8 cellular contexts compared by ENCODE assay signal in genomic region chr10:50417906-50418697, GRCh38.
A peak's percentile ranks its signal among the peaks of the same experiment; 100 is the strongest.
DNase-seq lines count a peak whose midpoint lies in the region; TF ChIP-seq lines count a peak whose summit lies in the region.

No MANE protein-coding gene starts in this region.

- H3K36me3 Mint-ChIP-seq in stimulated activated naive CD8-positive, alpha-beta T cell treated with anti-CD3 and anti-CD28 coated beads, Interleukin-15, Interleukin-2, amounts not matched to agents 100 ng/mL and 50 ng/mL, for 24 hours (ENCODE audit: low read depth), result peaks cover 10% of the 10 kb centered on the region

- peak overlapping the region; percentile 58 for H3K27ac Mint-ChIP-seq in stimulated activated naive CD8-positive, alpha-beta T cell treated with anti-CD3 and anti-CD28 coated beads, Interleukin-15, Interleukin-2, amounts not matched to agents 100 ng/mL and 50 ng/mL, for 24 hours

- H3K4me3 Mint-ChIP-seq in stimulated activated naive CD8-positive, alpha-beta T cell treated with anti-CD3 and anti-CD28 coated beads, Interleukin-15, Interleukin-2, amounts not matched to agents 100 ng/mL and 50 ng/mL, for 24 hours, result peak overlapping the region; percentile 84

- H3K27ac ChIP-seq in esophagus (ENCODE audit: low read depth in 2 of 2, low read length in 1 of 2), result peak overlapping the region; percentile 76 to 91

- peaks cover 44% of the 10 kb centered on the region for H3K4me1 Mint-ChIP-seq in stimulated activated naive CD8-positive, alpha-beta T cell treated with anti-CD3 and anti-CD28 coated beads, Interleukin-15, Interleukin-2, amounts not matched to agents 100 ng/mL and 50 ng/mL, for 24 hours (ENCODE audit: low read depth)

- H3K4me1 ChIP-seq in HAP-1, result peaks cover 22% of the 10 kb centered on the region
- no peaks in the 10 kb centered on the region for H3K4me1 ChIP-seq in esophagus (ENCODE audit: control insufficient read depth in 2 of 2, insufficient read depth in 2 of 2, low read length in 1 of 2)

- peak overlapping the region; percentile 52 for H3K4me3 ChIP-seq in HAP-1
- H3K4me3 ChIP-seq in esophagus (ENCODE audit: low read depth in 1 of 2, low read length in 2 of 2), result peak overlapping the region; percentile 69 to 82

- WGBS in esophagus, 2 donors, result 1 to 12% methylated on average over 61 of the region's 61 CpGs

- in situ Hi-C loops in GM13976 (cut with MboI; ENCODE audit: low sequenced_read_pairs, unreplicated experiment) (no loop called here), HAP-1 (cut with MboI; ENCODE audit: low sequenced_read_pairs) (no loop called here)

- peak; percentile 81 for DNase-seq in GM13976 (ENCODE audit: low spot score)
- peak; percentile 81 to 91 for DNase-seq in HAP-1 (ENCODE audit: low spot score in 2 of 2)
- DNase-seq in M059J (ENCODE audit: low read depth), result peak; percentile 87
- peak; percentile 70 for DNase-seq in activated CD8-positive, alpha-beta memory T cell treated with anti-CD3 and anti-CD28 coated beads, Interleukin-2, amount 50 U/mL, for 48 hours
- DNase-seq in mucosa of gallbladder (ENCODE audit: low spot score), result peak; percentile 44
- no peak for DNase-seq in DMS153 treated with DMSO at 0.1 percent for 48 hours (lab: John Stamatoyannopoulos, UW; ENCODE audit: unreplicated experiment)

- H3K36me3 ChIP-seq in HAP-1 (replicated peaks), result no peaks in the 10 kb centered on the region
- H3K36me3 ChIP-seq in esophagus (ENCODE audit: control insufficient read depth in 2 of 2, insufficient read depth in 2 of 2, low read length in 1 of 2), result no peaks in the 10 kb centered on the region

- no peak for TF ChIP-seq CTCF in GM13976 (IDR thresholded peaks at IDR 0.05; ENCODE audit: borderline replicate concordance, control extremely low read depth, extremely low read depth, insufficient read depth, missing control alignments)

- no peaks in the 10 kb centered on the region for H3K27me3 ChIP-seq in HAP-1 (ENCODE audit: low read depth)
- H3K27me3 ChIP-seq in esophagus (ENCODE audit: control insufficient read depth in 1 of 2, insufficient read depth in 2 of 2, low read length in 2 of 2), result no peaks in the 10 kb centered on the region

- H3K9me3 ChIP-seq in HAP-1 (no peaks in the 10 kb centered on the region), esophagus (ENCODE audit: control insufficient read depth in 2 of 2, insufficient read depth in 1 of 2, low read depth in 1 of 2, low read length in 1 of 2) (no peaks in the 10 kb centered on the region)

- H3K27me3 Mint-ChIP-seq in stimulated activated naive CD8-positive, alpha-beta T cell treated with anti-CD3 and anti-CD28 coated beads, Interleukin-15, Interleukin-2, amounts not matched to agents 100 ng/mL and 50 ng/mL, for 24 hours, result no peaks in the 10 kb centered on the region

- no peaks in the 10 kb centered on the region for H3K9me3 Mint-ChIP-seq in stimulated activated naive CD8-positive, alpha-beta T cell treated with anti-CD3 and anti-CD28 coated beads, Interleukin-15, Interleukin-2, amounts not matched to agents 100 ng/mL and 50 ng/mL, for 24 hours
